ENCODE assay signal across 25 cellular contexts in genomic region chr21:41220208-41220733, GRCh38.
"Had no signal": no experiment of that assay in that cellular context is flagged by ENCODE, and none has a peak within 500 bp of the region (broad histone marks: within the 10 kb centered on the region; RNA-seq: fewer than 3 reads in every experiment).

No MANE protein-coding gene starts in this region.

- H3K9me3 ChIP-seq: gastroesophageal sphincter, sigmoid colon, testis, upper lobe of right lung had no signal

- H3K9me3 Mint-ChIP-seq: activated CD4-positive, alpha-beta memory T cell treated with anti-CD3 and anti-CD28 coated beads for 36 hours; activated naive CD4-positive, alpha-beta T cell treated with anti-CD3 and anti-CD28 coated beads, Interleukin-2, amount 10 ng/mL, durations not matched to agents 7 days and 5 days; memory B cell; naive B cell; neural crest cell; T-helper 1 cell treated with Interleukin-12 subunit alpha and Interleukin-12 subunit beta and Interleukin-4 antibody, amounts not matched to agents 30 μg/mL and 1 μg/mL, for 36 hours had no signal

- H3K27ac Mint-ChIP-seq: activated CD4-positive, alpha-beta memory T cell treated with anti-CD3 and anti-CD28 coated beads for 36 hours; activated naive CD4-positive, alpha-beta T cell treated with anti-CD3 and anti-CD28 coated beads, Interleukin-2, amount 10 ng/mL, durations not matched to agents 7 days and 5 days; naive B cell; T-helper 1 cell treated with Interleukin-12 subunit alpha and Interleukin-12 subunit beta and Interleukin-4 antibody, amounts not matched to agents 30 μg/mL and 1 μg/mL, for 36 hours had no signal

- H3K36me3 Mint-ChIP-seq: activated CD4-positive, alpha-beta memory T cell treated with anti-CD3 and anti-CD28 coated beads for 36 hours; activated naive CD4-positive, alpha-beta T cell treated with anti-CD3 and anti-CD28 coated beads, Interleukin-2, amount 10 ng/mL, durations not matched to agents 7 days and 5 days; memory B cell had no signal

- DNase-seq: activated CD4-positive, alpha-beta memory T cell treated with anti-CD3 and anti-CD28 coated beads for 36 hours; activated CD4-positive, alpha-beta T cell treated with anti-CD3 and anti-CD28 coated beads for 48 hours; activated effector memory CD4-positive, alpha-beta T cell treated with anti-CD3 and anti-CD28 coated beads, Interleukin-2, amount 50 U/mL, for 16 hours; activated naive CD4-positive, alpha-beta T cell treated with anti-CD3 and anti-CD28 coated beads, Interleukin-2, amount 10 ng/mL, durations not matched to agents 7 days and 5 days; amygdala; cortex of kidney; effector CD4-positive, alpha-beta T cell; erythroblast; head of caudate nucleus; hypothalamus; islet precursor cell; left cardiac atrium; naive B cell; occipital lobe; sigmoid colon; stimulated activated CD4-positive, alpha-beta T cell treated with anti-CD3 and anti-CD28 coated beads, Interleukin-4, amount 100 ng/mL, for 1 hour; stimulated activated naive CD4-positive, alpha-beta T cell; T1000; testis; upper lobe of right lung had no signal

- H3K36me3 ChIP-seq: cardiac muscle cell, sigmoid colon, upper lobe of right lung had no signal

- H3K27me3 Mint-ChIP-seq: memory B cell had no signal

- H3K4me3 Mint-ChIP-seq: activated CD4-positive, alpha-beta memory T cell treated with anti-CD3 and anti-CD28 coated beads for 36 hours; activated naive CD4-positive, alpha-beta T cell treated with anti-CD3 and anti-CD28 coated beads, Interleukin-2, amount 10 ng/mL, durations not matched to agents 7 days and 5 days; memory B cell; naive B cell; neural crest cell; T-helper 1 cell treated with Interleukin-12 subunit alpha and Interleukin-12 subunit beta and Interleukin-4 antibody, amounts not matched to agents 30 μg/mL and 1 μg/mL, for 36 hours had no signal

- H3K4me1 ChIP-seq: testis, upper lobe of right lung had no signal

- H3K27ac ChIP-seq: cardiac muscle cell, gastroesophageal sphincter, sigmoid colon, testis, upper lobe of right lung had no signal

- ATAC-seq: gastroesophageal sphincter, left cardiac atrium, upper lobe of right lung had no signal

- H3K27me3 ChIP-seq: cardiac muscle cell, gastroesophageal sphincter, sigmoid colon, testis, upper lobe of right lung had no signal

- H3K4me3 ChIP-seq: cardiac muscle cell, gastroesophageal sphincter, sigmoid colon, testis, upper lobe of right lung had no signal
